8 cellular contexts compared by ENCODE assay signal in the genomic region with DNA sequence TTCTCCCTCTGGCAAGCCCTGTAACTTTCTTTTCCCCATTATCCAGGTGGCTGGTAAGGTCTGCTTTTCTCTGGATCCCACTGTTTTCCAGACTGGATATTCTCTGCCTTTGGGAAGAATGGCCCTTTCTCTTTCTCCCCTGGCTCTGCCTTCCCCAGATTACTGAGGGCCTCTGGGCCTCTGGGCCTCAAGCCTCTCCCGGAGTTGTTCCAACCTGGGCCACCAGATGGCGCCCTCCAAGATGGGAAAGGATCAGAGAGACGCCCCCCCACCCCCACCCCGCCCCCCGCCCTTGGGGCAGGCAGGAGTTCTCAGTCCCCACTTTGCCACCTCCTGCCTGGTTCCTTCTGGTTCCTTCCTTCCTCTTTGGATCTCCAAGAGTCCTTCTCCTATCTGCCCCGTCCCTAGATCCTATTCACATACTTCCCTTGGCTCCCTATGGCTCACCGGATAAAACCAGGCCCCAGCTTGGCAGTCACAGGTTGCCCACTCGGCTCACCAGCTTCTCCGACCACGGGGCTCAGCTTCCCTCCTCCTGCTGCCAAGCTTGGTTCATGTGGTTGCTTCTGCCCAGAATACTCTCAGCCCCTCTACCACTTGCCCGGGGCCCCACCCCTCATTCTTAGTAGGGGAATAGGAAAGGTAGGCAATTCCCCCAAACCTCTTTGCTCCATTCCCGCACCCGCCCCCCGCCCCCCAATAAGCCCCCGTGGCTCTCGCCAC. TPM values are rescaled to one million over a fixed set of nuclear protein-coding genes. Genes with fewer than 3 reads are reported as not detected.
A peak's percentile ranks its signal among the peaks of the same experiment; 100 is the strongest.
DNase-seq lines count a peak whose midpoint lies in the region; ATAC-seq and TF ChIP-seq lines count a peak whose summit lies in the region.

No MANE protein-coding gene starts in this region.

- peak; percentile 64 for ATAC-seq in CD8-positive, alpha-beta T cell
- ATAC-seq in GM21717 (IDR thresholded peaks at IDR 0.05; ENCODE audit: unreplicated experiment) = no peak

- H3K27me3 ChIP-seq in CD8-positive, alpha-beta T cell (ENCODE audit: insufficient read depth, low read length) = peaks cover 18% of the 10 kb centered on the region

- peaks cover 16% of the 10 kb centered on the region for H3K4me1 Mint-ChIP-seq in CD8-positive, alpha-beta T cell (ENCODE audit: low read depth)
- H3K4me1 Mint-ChIP-seq in type B pancreatic cell (ENCODE audit: unreplicated experiment) = peaks cover 22% of the 10 kb centered on the region

- DNase-seq in CD8-positive, alpha-beta T cell = peak; percentile 50 to 85 (median 75)
- peak; percentile 68 for DNase-seq in HPDE6-E6E7 (ENCODE audit: extremely low spot score)
- DNase-seq in RWPE1 (ENCODE audit: low spot score) = peak; percentile 69
- peak; percentile 63 to 83 (median 75) for DNase-seq in activated naive CD4-positive, alpha-beta T cell (lab: John Stamatoyannopoulos, UW)
- peak; percentile 81 for DNase-seq in germinal center (ENCODE audit: low spot score)
- DNase-seq in pons (ENCODE audit: low spot score) = peak; percentile 29
- DNase-seq in type B pancreatic cell (ENCODE audit: extremely low spot score, unreplicated experiment) = no peak

- H3K36me3 ChIP-seq in CD8-positive, alpha-beta T cell (ENCODE audit: insufficient read depth, low read length) = no peaks in the 10 kb centered on the region

- no peaks in the 10 kb centered on the region for H3K9me3 ChIP-seq in CD8-positive, alpha-beta T cell (ENCODE audit: low read length)

- intact Hi-C loops in CD8-positive, alpha-beta T cell (cut with DNase I, micrococcal nuclease) = loop anchor here (1.0 to 10.0 kb wide), 5 partner anchors 28 to 416 kb away; partner anchors contain the start of genes PPP1R12C (in 1 of the 2) and UBE2S (in 1 of the 2)

- peaks cover 18% of the 10 kb centered on the region for H3K4me1 ChIP-seq in CD8-positive, alpha-beta T cell (ENCODE audit: insufficient read depth, low read length)

- no peak overlapping the region for H3K4me3 ChIP-seq in CD8-positive, alpha-beta T cell (ENCODE audit: low read depth, low read length)

- POLR2A ChIA-PET in CD8-positive, alpha-beta T cell (lab: Charles Lee) = interaction anchor here (0.5 to 1.6 kb wide), 3 partner anchors 23 to 29 kb away, joined by 3 to 6 read pairs (median 4); partner anchors contain the start of genes PPP1R12C and RDH13
- POLR2A ChIA-PET in RWPE1 (lab: Yijun Ruan, JAX; ENCODE audit: low non-redundant PET) = no interaction called here

- no peak overlapping the region for H3K27ac ChIP-seq in CD8-positive, alpha-beta T cell (ENCODE audit: low read depth, low read length)
- H3K27ac ChIP-seq in RWPE1 = peak overlapping the region; percentile 54

- peaks cover 45% of the 10 kb centered on the region for H3K27me3 Mint-ChIP-seq in CD8-positive, alpha-beta T cell (ENCODE audit: low read depth)
- peaks cover 42% of the 10 kb centered on the region for H3K27me3 Mint-ChIP-seq in type B pancreatic cell

- CTCF ChIA-PET in CD8-positive, alpha-beta T cell (lab: Charles Lee) = interaction anchor here (0.5 to 2.5 kb wide), 27 partner anchors 9 to 1597 kb away, joined by 3 to 23 read pairs (median 4); partner anchors contain the start of genes PPP1R12C, RDH13 and TMEM238
- CTCF ChIA-PET in RWPE1 (lab: Yijun Ruan, JAX) = interaction anchor here (0.5 to 1.4 kb wide), 13 partner anchors 11 to 755 kb away, joined by 3 to 10 read pairs (median 3); partner anchors contain the start of gene EPS8L1

- peaks cover 18% of the 10 kb centered on the region for H3K36me3 Mint-ChIP-seq in CD8-positive, alpha-beta T cell
- H3K36me3 Mint-ChIP-seq in type B pancreatic cell = peaks cover 5% of the 10 kb centered on the region

- peak; percentile 83 for TF ChIP-seq CTCF in CD8-positive, alpha-beta T cell (IDR thresholded peaks at IDR 0.05)
- TF ChIP-seq CTCF in RWPE1 (conservative IDR thresholded peaks at IDR 0.05; ENCODE audit: low read depth) (peak; percentile 82), type B pancreatic cell (conservative IDR thresholded peaks at IDR 0.05) (peak; percentile 98)

- H3K4me3 Mint-ChIP-seq in CD8-positive, alpha-beta T cell = peak overlapping the region; percentile 58
- peak overlapping the region; percentile 88 for H3K4me3 Mint-ChIP-seq in type B pancreatic cell

- H3K27ac Mint-ChIP-seq in CD8-positive, alpha-beta T cell = no peak overlapping the region
- H3K27ac Mint-ChIP-seq in type B pancreatic cell = peak overlapping the region; percentile 87

- no peaks in the 10 kb centered on the region for H3K9me3 Mint-ChIP-seq in CD8-positive, alpha-beta T cell
- no peaks in the 10 kb centered on the region for H3K9me3 Mint-ChIP-seq in type B pancreatic cell

RNA-seq across cellular contexts. Expression of gene EPS8L1, which starts 13.0 kb away (rescaled TPM):
- total RNA-seq in CD8-positive, alpha-beta T cell = 1 to 10 TPM; 4.8 to 6.2 TPM
- total RNA-seq in type B pancreatic cell (ENCODE audit: low replicate concordance) = 54.0 and 116 TPM in 2 replicates

RNA-seq across cellular contexts. Expression of gene RDH13, which starts 25.8 kb away (rescaled TPM):
- total RNA-seq in CD8-positive, alpha-beta T cell = 10 to 100 TPM; 12.4 to 13.4 TPM
- 37.9 and 74.9 TPM in 2 replicates for total RNA-seq in type B pancreatic cell (ENCODE audit: low replicate concordance)

RNA-seq across cellular contexts. Expression of gene PPP1R12C, which starts 28.7 kb away (rescaled TPM):
- 10 to 100 TPM; 93.8 to 97.6 TPM for total RNA-seq in CD8-positive, alpha-beta T cell
- 102 and 113 TPM in 2 replicates for total RNA-seq in type B pancreatic cell (ENCODE audit: low replicate concordance)

RNA-seq across cellular contexts. Expression of gene GP6, which starts 50.6 kb away (rescaled TPM):
- under 1 TPM; 0.56 to 0.57 TPM for total RNA-seq in CD8-positive, alpha-beta T cell
- 0.22 and 0.93 TPM in 2 replicates for total RNA-seq in type B pancreatic cell (ENCODE audit: low replicate concordance)
